14 cellular contexts compared by ENCODE assay signal in genomic region chr1:67463298-67463960, GRCh38. TPM values are rescaled to one million over a fixed set of nuclear protein-coding genes. Genes with fewer than 3 reads are reported as not detected.
DNase-seq lines count a peak whose midpoint lies in the region; ATAC-seq, FAIRE-seq and TF ChIP-seq lines count a peak whose summit lies in the region.
"Had no signal": no experiment of that assay in that cellular context is flagged by ENCODE, and none has a peak within 500 bp of the region (broad histone marks: within the 10 kb centered on the region; RNA-seq: fewer than 3 reads in every experiment).

No MANE protein-coding gene starts in this region.

- 86 to 90% methylated on average over 8 of the region's 8 CpGs for WGBS in testis, 2 donors

- ATAC-seq in GM21390 (IDR thresholded peaks at IDR 0.05; ENCODE audit: unreplicated experiment) = no peak
- ATAC-seq: natural killer cell treated with Interleukin-12 subunit alpha and Interleukin-12 subunit beta and Interleukin-15 and Interleukin-18, amount 100 ng/mL, for 72 hours had no signal

- peak overlapping the region; percentile 4 for H3K4me2 ChIP-seq in keratinocyte (ENCODE audit: control insufficient read depth, extremely low read depth, insufficient read depth, low read depth, low read length)
- H3K4me2 ChIP-seq: BLaER1 had no signal

- FAIRE-seq in keratinocyte (lab: Jason Lieb, UNC) = peak; percentile 88

- H3K9me3 ChIP-seq in keratinocyte (ENCODE audit: control insufficient read depth, low read depth, low read length) (no peaks in the 10 kb centered on the region), testis (no peaks in the 10 kb centered on the region)
- H3K9me3 ChIP-seq: BLaER1, breast epithelium had no signal

- H3K79me2 ChIP-seq in keratinocyte (ENCODE audit: control insufficient read depth, insufficient read depth, low read length) = no peaks in the 10 kb centered on the region

- no peak for TF ChIP-seq POLR2A in testis (IDR thresholded peaks at IDR 0.05)

- no peaks in the 10 kb centered on the region for H3K27me3 ChIP-seq in keratinocyte (ENCODE audit: control insufficient read depth, extremely low read depth, insufficient read depth, low read length)
- H3K27me3 ChIP-seq in testis = no peaks in the 10 kb centered on the region
- H3K27me3 ChIP-seq: BLaER1, breast epithelium had no signal

- DNase-seq in EH (ENCODE audit: low read depth) = peak; percentile 42
- DNase-seq in NCI-H146 (lab: John Stamatoyannopoulos, UW) = peak; percentile 93
- DNase-seq in SK-N-DZ (ENCODE audit: low spot score) = peak; percentile 17
- no peak for DNase-seq in keratinocyte (ENCODE audit: low read depth, low spot score)
- DNase-seq in germinal center (ENCODE audit: low spot score) = no peak
- DNase-seq in testis = no peak
- no peak for DNase-seq in kidney tubule cell (ENCODE audit: low spot score)
- DNase-seq: activated CD4-positive, alpha-beta T cell treated with anti-CD3 and anti-CD28 coated beads for 1 hour; erythroblast; stimulated activated CD8-positive, alpha-beta memory T cell treated with anti-CD3 and anti-CD28 coated beads, Interleukin-4, amount 100 ng/mL, for 48 hours had no signal

- intact Hi-C loops in testis (cut with DNase I; ENCODE audit: low total_unique reads) = no loop called here

- no peak overlapping the region for H3K9ac ChIP-seq in keratinocyte (ENCODE audit: control insufficient read depth, extremely low read depth, insufficient read depth, low read length)
- H3K9ac ChIP-seq: BLaER1 had no signal

- no peak overlapping the region for H3K4me3 ChIP-seq in keratinocyte (ENCODE audit: control insufficient read depth in 2 of 3, extremely low read depth in 1 of 3, insufficient read depth in 2 of 3, low read depth in 1 of 3, low read length in 3 of 3)
- no peak overlapping the region for H3K4me3 ChIP-seq in testis
- H3K4me3 ChIP-seq: BLaER1, breast epithelium had no signal

- H3K27ac ChIP-seq in keratinocyte (ENCODE audit: control insufficient read depth, insufficient read depth, low read length) (no peak overlapping the region), testis (no peak overlapping the region)
- H3K27ac ChIP-seq: BLaER1, breast epithelium had no signal

- TF ChIP-seq CTCF in keratinocyte (optimal IDR thresholded peaks at IDR 0.05 in 1 of 3, IDR thresholded peaks at IDR 0.05 in 1 of 3, conservative IDR thresholded peaks at IDR 0.05 in 1 of 3; ENCODE audit: extremely low read depth in 1 of 3, insufficient read depth in 2 of 3, low read length in 3 of 3) (no peak), testis (IDR thresholded peaks at IDR 0.05) (no peak)

- H3K9me1 ChIP-seq in keratinocyte (ENCODE audit: control insufficient read depth, extremely low read depth, insufficient read depth, low read length) = no peaks in the 10 kb centered on the region

- peak overlapping the region; percentile 24 for H2AFZ ChIP-seq in keratinocyte (ENCODE audit: control insufficient read depth, low read length)

- H4K20me1 ChIP-seq in keratinocyte (ENCODE audit: control insufficient read depth, extremely low read depth, insufficient read depth, low read length) = no peaks in the 10 kb centered on the region
- H4K20me1 ChIP-seq: BLaER1 had no signal

- dilution Hi-C loops in keratinocyte (cut with MboI; ENCODE audit: extremely low pct_ligation_motif_present, low sequenced_read_pairs) = no loop called here

- no peaks in the 10 kb centered on the region for H3K36me3 ChIP-seq in keratinocyte (ENCODE audit: control insufficient read depth in 2 of 2, extremely low read depth in 1 of 2, insufficient read depth in 2 of 2, low read length in 2 of 2)
- H3K36me3 ChIP-seq in testis (ENCODE audit: low read depth, missing control alignments) = no peaks in the 10 kb centered on the region
- H3K36me3 ChIP-seq: BLaER1, breast epithelium had no signal

- H3K4me1 ChIP-seq in keratinocyte (ENCODE audit: control insufficient read depth, extremely low read depth, insufficient read depth, low read length) (peaks cover 31% of the 10 kb centered on the region), testis (no peaks in the 10 kb centered on the region)
- H3K4me1 ChIP-seq: BLaER1, breast epithelium had no signal

RNA-seq across cellular contexts. Expression of gene SERBP1, which starts 33.2 kb away (rescaled TPM):
- 152 and 167 TPM in 2 replicates for polyA plus RNA-seq in SK-N-DZ (2014; cell fraction: cytosol; rRNA removed)
- polyA plus RNA-seq in SK-N-DZ (2014; cell fraction: nucleus; rRNA removed) = 82.0 and 88.0 TPM in 2 replicates
- polyA plus RNA-seq in keratinocyte = 197 to 352 TPM (median 286 TPM) in 3 replicates
- 870 TPM for polyA plus RNA-seq in keratinocyte (2011; ENCODE audit: low read depth)
- 227 and 270 TPM in 2 replicates for polyA plus RNA-seq in keratinocyte (2011; cell fraction: cytosol; rRNA removed)
- 120 and 203 TPM in 2 replicates for polyA plus RNA-seq in keratinocyte (2011; cell fraction: nucleus; rRNA removed)
- 161 and 304 TPM in 2 replicates for polyA plus RNA-seq in keratinocyte (2012; ENCODE audit: low replicate concordance)
- 44.8 to 115 TPM (median 55.0 TPM) in 3 replicates for polyA minus RNA-seq in keratinocyte
- polyA minus RNA-seq in keratinocyte (2011; cell fraction: cytosol; rRNA and poly(A)+ RNA removed) = 241 TPM
- polyA minus RNA-seq in keratinocyte (2011; cell fraction: nucleus; rRNA and poly(A)+ RNA removed) = 47.8 and 84.2 TPM in 2 replicates
- total RNA-seq in testis = 100 to 1,000 TPM; 180 to 185 TPM
- 237 TPM for polyA plus RNA-seq in testis (ENCODE audit: insufficient read depth, low read depth, low replicate concordance)

Comparison
In these comparisons a context has a peak if more than half of its experiments do, and no peak if none do; other contexts are left out.
1. DNase-seq: peak in EH (single experiment), NCI-H146 (single experiment) and SK-N-DZ (single experiment); none in keratinocyte (single experiment), germinal center (single experiment), testis (single experiment) and kidney tubule cell (single experiment).